Comparison of ENCODE assay signal across 25 cellular contexts in genomic region chr14:94075008-94075407, GRCh38. TPM values are rescaled to one million over a fixed set of nuclear protein-coding genes. Genes with fewer than 3 reads are reported as not detected.
DNase-seq lines count a peak whose midpoint lies in the region; ATAC-seq and TF ChIP-seq lines count a peak whose summit lies in the region.
"Had no signal": no experiment of that assay in that cellular context is flagged by ENCODE, and none has a peak within 500 bp of the region (broad histone marks: within the 10 kb centered on the region; RNA-seq: fewer than 3 reads in every experiment).

No MANE protein-coding gene starts in this region.

- peaks cover 100% of the 10 kb centered on the region for H3K79me2 ChIP-seq in Loucy (ENCODE audit: insufficient read depth, low read length)
- H3K79me2 ChIP-seq in neural cell (replicated peaks; ENCODE audit: insufficient read depth, low read length), result peaks cover 86% of the 10 kb centered on the region

- H3K36me3 ChIP-seq in Loucy (ENCODE audit: insufficient read depth, low read length) (peaks cover 5% of the 10 kb centered on the region; the same call in 1 of the 2 replicates), adipocyte (ENCODE audit: control insufficient read depth, insufficient read depth, low read length, severe bottlenecking) (peaks cover 43% of the 10 kb centered on the region), neural cell (ENCODE audit: insufficient read depth, low read length) (peaks cover 15% of the 10 kb centered on the region)

- peaks cover 47% of the 10 kb centered on the region for H4K20me1 ChIP-seq in Loucy (ENCODE audit: insufficient read depth, low read length, poor library complexity, severe bottlenecking)
- no peaks in the 10 kb centered on the region for H4K20me1 ChIP-seq in neural cell (ENCODE audit: insufficient read depth)

- H3K4me3 ChIP-seq in Loucy (ENCODE audit: low read length, poor library complexity, severe bottlenecking) (peak overlapping the region; percentile 88), adipocyte (ENCODE audit: low read length) (peak overlapping the region; percentile 63), neural cell (ENCODE audit: low read length) (peak overlapping the region; percentile 91)
- H3K4me3 ChIP-seq: heart left ventricle, upper lobe of left lung had no signal

- H3K27ac Mint-ChIP-seq in activated T-cell treated with anti-CD3 and anti-CD28 coated beads, Interleukin-2, amount 50 U/mL, for 24 hours, result no peak overlapping the region

- TF ChIP-seq CTCF in Loucy (conservative IDR thresholded peaks at IDR 0.05; ENCODE audit: low read length), result no peak
- no peak for TF ChIP-seq CTCF in neural cell (IDR thresholded peaks at IDR 0.05; ENCODE audit: poor library complexity, severe bottlenecking)

- H3K9me3 ChIP-seq in Loucy (ENCODE audit: insufficient read depth, low read depth, low read length), result peaks cover 18% of the 10 kb centered on the region; the same call in 1 of the 2 replicates
- peaks cover 24% of the 10 kb centered on the region for H3K9me3 ChIP-seq in adipocyte (ENCODE audit: control insufficient read depth, low read length)
- H3K9me3 ChIP-seq in neural cell (ENCODE audit: low read length), result no peaks in the 10 kb centered on the region

- ATAC-seq in HG03457 (IDR thresholded peaks at IDR 0.05; ENCODE audit: unreplicated experiment), result no peak
- ATAC-seq: heart left ventricle, left cardiac atrium, SK-N-SH treated with all-trans-retinoic acid at 6 μM for 48 hours had no signal

- peaks cover 44% of the 10 kb centered on the region for H3K4me1 ChIP-seq in Loucy (ENCODE audit: insufficient read depth, low read length, poor library complexity, severe bottlenecking)
- peaks cover 30% of the 10 kb centered on the region for H3K4me1 ChIP-seq in adipocyte (ENCODE audit: control insufficient read depth, insufficient read depth, low read length)

- no peak for TF ChIP-seq EP300 in neural cell (conservative IDR thresholded peaks at IDR 0.05; ENCODE audit: poor library complexity, severe bottlenecking)

- H3K9me3 Mint-ChIP-seq in activated T-cell treated with anti-CD3 and anti-CD28 coated beads, Interleukin-2, amount 50 U/mL, for 24 hours, result peaks cover 32% of the 10 kb centered on the region

- DNase-seq in activated T-cell treated with anti-CD3 and anti-CD28 coated beads, Interleukin-2, amount 50 U/mL, for 24 hours, result no peak
- no peak for DNase-seq in activated T-cell treated with anti-CD3 and anti-CD28 coated beads, Interleukin-2, amount 50 U/mL, for 1 hour
- DNase-seq in adipocyte (ENCODE audit: low read depth) (no peak), HUDEP-2 (lab: John Stamatoyannopoulos, UW; ENCODE audit: unreplicated experiment in 76 of 76) (no peak)
- no peak for DNase-seq in activated CD4-positive, CD25-positive, alpha-beta regulatory T cell (lab: John Stamatoyannopoulos, UW)
- DNase-seq: activated naive CD4-positive, alpha-beta T cell treated with anti-CD3 and anti-CD28 coated beads, Interleukin-2, amount 50 U/mL, for 16 hours; AML-193; cerebellar nuclear complex; COR-L47; DMS79; foreskin fibroblast; H7; heart left ventricle; left cardiac atrium; mammary epithelial cell; NCI-H1092 treated with DMSO at 0.1 percent for 48 hours; NCI-H2081; NCI-H446 treated with DMSO at 0.1 percent for 48 hours; occipital lobe; upper lobe of left lung; WERI-Rb-1 had no signal

- H2AFZ ChIP-seq in Loucy (ENCODE audit: low read length) (no peak overlapping the region), neural cell (ENCODE audit: low read depth, low read length) (no peak overlapping the region)

- no peaks in the 10 kb centered on the region for H3K27me3 Mint-ChIP-seq in activated T-cell treated with anti-CD3 and anti-CD28 coated beads, Interleukin-2, amount 50 U/mL, for 24 hours

- H3K36me3 Mint-ChIP-seq in activated T-cell treated with anti-CD3 and anti-CD28 coated beads, Interleukin-2, amount 50 U/mL, for 24 hours (ENCODE audit: low read depth), result peaks cover 97% of the 10 kb centered on the region

- H3K4me1 Mint-ChIP-seq in activated T-cell treated with anti-CD3 and anti-CD28 coated beads, Interleukin-2, amount 50 U/mL, for 24 hours (ENCODE audit: low read depth), result peaks cover 74% of the 10 kb centered on the region

- H3F3A ChIP-seq in Loucy (ENCODE audit: low read depth), result no peaks in the 10 kb centered on the region
- no peaks in the 10 kb centered on the region for H3F3A ChIP-seq in neural cell (ENCODE audit: insufficient read depth, low read length, poor library complexity, severe bottlenecking)

- H3K9me2 ChIP-seq in Loucy (replicated peaks; ENCODE audit: low read depth, low read length) (no peaks in the 10 kb centered on the region), neural cell (ENCODE audit: insufficient read depth, low read length) (no peaks in the 10 kb centered on the region)

- no peaks in the 10 kb centered on the region for H3K27me3 ChIP-seq in Loucy (ENCODE audit: insufficient read depth, low read length, poor library complexity, severe bottlenecking)
- H3K27me3 ChIP-seq in adipocyte (replicated peaks; ENCODE audit: control insufficient read depth, insufficient read depth, low read length), result no peaks in the 10 kb centered on the region
- no peaks in the 10 kb centered on the region for H3K27me3 ChIP-seq in neural cell (ENCODE audit: insufficient read depth, low read depth, low read length)
- H3K27me3 ChIP-seq: heart left ventricle, upper lobe of left lung had no signal

- H3K4me2 ChIP-seq in Loucy (ENCODE audit: low read depth, low read length, poor library complexity, severe bottlenecking), result peak overlapping the region; percentile 85
- H3K4me2 ChIP-seq in neural cell (ENCODE audit: low read length), result no peak overlapping the region

- no peak for TF ChIP-seq RAD21 in neural cell (conservative IDR thresholded peaks at IDR 0.05)

- no peak overlapping the region for H3K9ac ChIP-seq in Loucy (ENCODE audit: low read depth, low read length, poor library complexity, severe bottlenecking)
- H3K9ac ChIP-seq in adipocyte (ENCODE audit: low read length), result no peak overlapping the region
- no peak overlapping the region for H3K9ac ChIP-seq in neural cell (ENCODE audit: low read length)

- H3K4me3 Mint-ChIP-seq in activated T-cell treated with anti-CD3 and anti-CD28 coated beads, Interleukin-2, amount 50 U/mL, for 24 hours, result peak overlapping the region; percentile 66

- no peak overlapping the region for H3K27ac ChIP-seq in neural cell (ENCODE audit: low read length)
- H3K27ac ChIP-seq: heart left ventricle, upper lobe of left lung, WERI-Rb-1 had no signal

TF ChIP-seq in neural cell, 6 proteins besides CTCF, POLR2A, EP300 and RAD21:
- TF ChIP-seq POLR2AphosphoS5 (IDR thresholded peaks at IDR 0.05) (no peak), MXI1 (conservative IDR thresholded peaks at IDR 0.05; ENCODE audit: poor library complexity, severe bottlenecking) (no peak), TAF1 (IDR thresholded peaks at IDR 0.05; ENCODE audit: low read depth) (no peak), SMC3 (conservative IDR thresholded peaks at IDR 0.05; ENCODE audit: poor library complexity) (no peak), EZH2 (IDR thresholded peaks at IDR 0.05; ENCODE audit: borderline replicate concordance, insufficient read depth, low read length, poor library complexity, severe bottlenecking) (no peak), REST (IDR thresholded peaks at IDR 0.05; ENCODE audit: borderline replicate concordance) (no peak)

RNA-seq across cellular contexts. Expression of gene DDX24, which starts 6.0 kb away (rescaled TPM):
- polyA plus RNA-seq in neural cell, result 158 and 177 TPM in 2 replicates
- 168 and 198 TPM in 2 replicates for polyA minus RNA-seq in neural cell

RNA-seq across cellular contexts. Expression of gene IFI27L1, which starts 6.1 kb away (rescaled TPM):
- polyA plus RNA-seq in neural cell, result 37.9 and 45.6 TPM in 2 replicates
- 9.6 and 10.5 TPM in 2 replicates for polyA minus RNA-seq in neural cell

RNA-seq across cellular contexts. Expression of gene IFI27, which starts 35.5 kb away (rescaled TPM):
- 2.2 and 5.6 TPM in 2 replicates for polyA plus RNA-seq in neural cell
- polyA minus RNA-seq in neural cell, result 0.35 and 2.2 TPM in 2 replicates

RNA-seq across cellular contexts. Expression of gene OTUB2, which starts 48.9 kb away (rescaled TPM):
- polyA plus RNA-seq in neural cell, result 2.5 and 2.8 TPM in 2 replicates
- 8.7 and 9.3 TPM in 2 replicates for polyA minus RNA-seq in neural cell

RNA-seq across cellular contexts. Expression of gene IFI27L2, which starts 54.4 kb away (rescaled TPM):
- polyA plus RNA-seq in neural cell, result 15.3 and 23.7 TPM in 2 replicates
- polyA minus RNA-seq in neural cell, result 2.2 TPM in 2 replicates
